Comparison of ENCODE assay signal across 8 cellular contexts in the genomic region with DNA sequence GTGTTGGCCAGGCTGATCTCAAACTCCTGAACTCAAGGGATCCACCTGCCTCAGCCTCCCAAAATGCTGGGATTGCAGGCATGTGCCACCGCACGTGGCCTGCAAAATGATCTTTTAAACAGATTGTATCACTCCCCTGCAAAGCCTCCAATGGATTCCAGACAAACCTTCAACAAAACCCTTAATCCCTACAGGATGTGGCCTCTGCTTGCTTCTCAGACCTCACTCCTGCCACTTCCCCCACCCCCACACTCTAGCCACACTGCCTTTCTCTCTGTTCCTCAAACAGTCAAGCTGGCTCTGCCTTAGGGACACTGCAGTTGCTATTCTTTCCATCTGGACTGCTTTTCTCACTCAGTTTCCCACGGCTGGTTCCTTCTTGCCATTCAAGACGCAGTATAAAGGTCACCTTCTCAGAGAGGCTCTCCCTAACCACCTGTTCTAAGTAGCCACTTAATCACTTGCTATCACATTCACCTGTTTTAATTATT. TPM values are rescaled to one million over a fixed set of nuclear protein-coding genes. Genes with fewer than 3 reads are reported as not detected.
DNase-seq lines count a peak whose midpoint lies in the region; ATAC-seq and TF ChIP-seq lines count a peak whose summit lies in the region.

No MANE protein-coding gene starts in this region.

- H3K4me1 ChIP-seq in mesodermal cell (ENCODE audit: control insufficient read depth, insufficient read depth, low read length, poor library complexity, severe bottlenecking), result peaks cover 24% of the 10 kb centered on the region
- no peaks in the 10 kb centered on the region for H3K4me1 ChIP-seq in PC-3 (ENCODE audit: insufficient read depth, low read length)

- no peak overlapping the region for H3K27ac Mint-ChIP-seq in activated CD4-positive, alpha-beta memory T cell treated with anti-CD3 and anti-CD28 coated beads, Interleukin-2, amount 10 ng/mL, durations not matched to agents 7 days and 5 days

- no peak overlapping the region for H3K4me3 Mint-ChIP-seq in activated CD4-positive, alpha-beta memory T cell treated with anti-CD3 and anti-CD28 coated beads, Interleukin-2, amount 10 ng/mL, durations not matched to agents 7 days and 5 days

- ATAC-seq in HG03442 (IDR thresholded peaks at IDR 0.05; ENCODE audit: unreplicated experiment) (peak; percentile 37), PC-3 (no peak), HG02973 (IDR thresholded peaks at IDR 0.05; ENCODE audit: unreplicated experiment) (no peak)

- no peak overlapping the region for H2AFZ ChIP-seq in PC-3 (ENCODE audit: low read length)

- H3K4me3 ChIP-seq in mesodermal cell (ENCODE audit: extremely low read depth, insufficient read depth, low read length, poor library complexity, severe bottlenecking) (no peak overlapping the region), PC-3 (ENCODE audit: low read length) (no peak overlapping the region)

- no peak overlapping the region for H3K4me2 ChIP-seq in PC-3 (ENCODE audit: low read length)

- peaks cover 13% of the 10 kb centered on the region for H3K27me3 Mint-ChIP-seq in activated CD4-positive, alpha-beta memory T cell treated with anti-CD3 and anti-CD28 coated beads, Interleukin-2, amount 10 ng/mL, durations not matched to agents 7 days and 5 days

- H3K36me3 Mint-ChIP-seq in activated CD4-positive, alpha-beta memory T cell treated with anti-CD3 and anti-CD28 coated beads, Interleukin-2, amount 10 ng/mL, durations not matched to agents 7 days and 5 days (ENCODE audit: low read depth), result no peaks in the 10 kb centered on the region

- H3K9me3 ChIP-seq in mesodermal cell (ENCODE audit: control insufficient read depth, low read length) (no peaks in the 10 kb centered on the region), PC-3 (ENCODE audit: low read length) (no peaks in the 10 kb centered on the region)

- H3K79me2 ChIP-seq in PC-3 (ENCODE audit: low read length), result no peaks in the 10 kb centered on the region

- POLR2A ChIA-PET in activated CD4-positive, alpha-beta memory T cell treated with anti-CD3 and anti-CD28 coated beads, Interleukin-2, amount 10 ng/mL, durations not matched to agents 7 days and 5 days (lab: Charles Lee), result no interaction called here
- POLR2A ChIA-PET in PC-3 (lab: Charles Lee; ENCODE audit: unreplicated experiment), result no interaction called here

- no peak overlapping the region for H3K9ac ChIP-seq in PC-3 (ENCODE audit: low read length)

- CTCF ChIA-PET in activated CD4-positive, alpha-beta memory T cell treated with anti-CD3 and anti-CD28 coated beads, Interleukin-2, amount 10 ng/mL, durations not matched to agents 7 days and 5 days (lab: Charles Lee), result interaction anchor here (1.3 kb wide), 1 partner anchor 16 kb away, joined by 3 read pairs; no protein-coding TSS in a partner anchor
- CTCF ChIA-PET in PC-3 (lab: Charles Lee), result no interaction called here

- no peaks in the 10 kb centered on the region for H3K9me3 Mint-ChIP-seq in activated CD4-positive, alpha-beta memory T cell treated with anti-CD3 and anti-CD28 coated beads, Interleukin-2, amount 10 ng/mL, durations not matched to agents 7 days and 5 days

- H4K20me1 ChIP-seq in PC-3 (ENCODE audit: low read length), result no peaks in the 10 kb centered on the region

- no peaks in the 10 kb centered on the region for H3F3A ChIP-seq in PC-3 (ENCODE audit: low read length, unreplicated experiment)

- intact Hi-C loops in PC-3 (cut with micrococcal nuclease), result no loop called here

- no peak for TF ChIP-seq CTCF in PC-3 (conservative IDR thresholded peaks at IDR 0.05; ENCODE audit: low read depth, low read length)

- H3K36me3 ChIP-seq in mesodermal cell (ENCODE audit: control insufficient read depth, insufficient read depth, low read length), result no peaks in the 10 kb centered on the region
- no peaks in the 10 kb centered on the region for H3K36me3 ChIP-seq in PC-3 (ENCODE audit: low read depth, low read length)

- H3K4me1 Mint-ChIP-seq in activated CD4-positive, alpha-beta memory T cell treated with anti-CD3 and anti-CD28 coated beads, Interleukin-2, amount 10 ng/mL, durations not matched to agents 7 days and 5 days, result peaks cover 15% of the 10 kb centered on the region

- peak overlapping the region; percentile 41 for H3K27ac ChIP-seq in mesodermal cell (ENCODE audit: low read depth, low read length, severe bottlenecking)
- H3K27ac ChIP-seq in PC-3 (ENCODE audit: low read length), result no peak overlapping the region

- WGBS in mesodermal cell (ENCODE audit: insufficient coverage in 2 of 2), 2 experiments, result 34 to 38% methylated on average over 4 of the region's 4 CpGs

- no TSS peak for BruUV-seq in PC-3 (replicated peaks; lab: Mats Ljungman, UMichigan)

- peak; percentile 40 for DNase-seq in GM19238 (ENCODE audit: insufficient read length, low spot score)
- peak; percentile 21 for DNase-seq in activated CD4-positive, alpha-beta memory T cell treated with anti-CD3 and anti-CD28 coated beads, Interleukin-2, amount 10 ng/mL, durations not matched to agents 7 days and 5 days
- DNase-seq in PC-3, result no peak
- DNase-seq in COR-L47 (lab: John Stamatoyannopoulos, UW), result no peak
- DNase-seq in foreskin melanocyte, result no peak

- no peaks in the 10 kb centered on the region for H3K27me3 ChIP-seq in PC-3 (ENCODE audit: low read length)

- H3K9me2 ChIP-seq in PC-3 (replicated peaks; ENCODE audit: low read length), result no peaks in the 10 kb centered on the region

RNA-seq across cellular contexts. Expression of gene TMED10, which starts 47.3 kb away (rescaled TPM):
- 100 to 1,000 TPM; 207 to 224 TPM for total RNA-seq in activated CD4-positive, alpha-beta memory T cell treated with anti-CD3 and anti-CD28 coated beads, Interleukin-2, amount 10 ng/mL, durations not matched to agents 7 days and 5 days
- 196 TPM for polyA plus RNA-seq in mesodermal cell (2013, experiment 1 of 2)
- 165 TPM for polyA plus RNA-seq in mesodermal cell (2013, experiment 2 of 2)
- total RNA-seq in PC-3 (2014; rRNA removed), result 246 and 253 TPM in 2 replicates

RNA-seq across cellular contexts. Expression of gene FOS, which starts 54.9 kb away (rescaled TPM):
- 10 to 100 TPM; 49.7 to 53.5 TPM for total RNA-seq in activated CD4-positive, alpha-beta memory T cell treated with anti-CD3 and anti-CD28 coated beads, Interleukin-2, amount 10 ng/mL, durations not matched to agents 7 days and 5 days
- 20.6 TPM for polyA plus RNA-seq in mesodermal cell (2013, experiment 1 of 2)
- 26.8 TPM for polyA plus RNA-seq in mesodermal cell (2013, experiment 2 of 2)
- 99.2 and 103 TPM in 2 replicates for total RNA-seq in PC-3 (2014; rRNA removed)

Comparison
In these comparisons a context has a peak if more than half of its experiments do, and no peak if none do; other contexts are left out.
1. DNase-seq: peak in GM19238 (single experiment) and activated CD4-positive, alpha-beta memory T cell treated with anti-CD3 and anti-CD28 coated beads, Interleukin-2, amount 10 ng/mL, durations not matched to agents 7 days and 5 days (single experiment); none in PC-3 (single experiment), COR-L47 (single experiment) and foreskin melanocyte (single experiment).